Comparison of ENCODE assay signal across 18 cellular contexts in genomic region chr7:69049341-69049740, GRCh38.
"Had no signal": no experiment of that assay in that cellular context is flagged by ENCODE, and none has a peak within 500 bp of the region (broad histone marks: within the 10 kb centered on the region; RNA-seq: fewer than 3 reads in every experiment).

No MANE protein-coding gene starts in this region.

- DNase-seq: activated CD4-positive, alpha-beta T cell treated with anti-CD3 and anti-CD28 coated beads for 1 hour; activated CD8-positive, alpha-beta memory T cell treated with anti-CD3 and anti-CD28 coated beads for 24 hours; activated CD8-positive, alpha-beta memory T cell treated with anti-CD3 and anti-CD28 coated beads, Interleukin-2, amount 50 U/mL, for 48 hours; activated effector memory CD4-positive, alpha-beta T cell treated with Interleukin-2 at 50 U/mL for 16 hours; activated naive CD4-positive, alpha-beta T cell treated with anti-CD3 and anti-CD28 coated beads, Interleukin-2, amount 10 ng/mL, durations not matched to agents 7 days and 5 days; activated naive CD8-positive, alpha-beta T cell treated with anti-CD3 and anti-CD28 coated beads, Interleukin-2, amount 50 U/mL, for 24 hours; activated T-cell treated with anti-CD3 and anti-CD28 coated beads, Interleukin-2, amount 50 U/mL, for 48 hours; anterior cingulate cortex; gastrocnemius medialis; heart left ventricle; mucosa of descending colon; naive B cell; psoas muscle; right cardiac atrium; trophoblast cell; WERI-Rb-1 had no signal

- H3K27ac ChIP-seq: epithelial cell of prostate, gastrocnemius medialis, heart left ventricle, psoas muscle, vagina, WERI-Rb-1 had no signal

- H3K27me3 ChIP-seq: gastrocnemius medialis, vagina had no signal

- H3K9me3 ChIP-seq: gastrocnemius medialis, psoas muscle, vagina had no signal

- H3K36me3 ChIP-seq: gastrocnemius medialis, heart left ventricle, vagina, WERI-Rb-1 had no signal

- H3K4me1 ChIP-seq: gastrocnemius medialis, heart left ventricle, psoas muscle, vagina had no signal

- H3K4me3 ChIP-seq: gastrocnemius medialis, heart left ventricle, mucosa of descending colon, psoas muscle, vagina had no signal
